In genomic region chr10:51230828-51231227, GRCh38 we compare ENCODE assay signal across 19 cellular contexts.
"Had no signal": no experiment of that assay in that cellular context is flagged by ENCODE, and none has a peak within 500 bp of the region (broad histone marks: within the 10 kb centered on the region; RNA-seq: fewer than 3 reads in every experiment).

No MANE protein-coding gene starts in this region.

- H3K4me1 ChIP-seq: colonic mucosa, left lung, SJSA1 had no signal

- H3K36me3 ChIP-seq: colonic mucosa, esophagus muscularis mucosa, left lung, SJSA1 had no signal

- H3K27ac Mint-ChIP-seq: activated B cell treated with CpG ODN at 0.5 μM for 24 hours; activated CD4-positive, alpha-beta T cell treated with anti-CD3 and anti-CD28 coated beads, Interleukin-2, amount 10 ng/mL, durations not matched to agents 24 days and 14 days; activated CD8-positive, alpha-beta T cell treated with anti-CD3 and anti-CD28 coated beads, Interleukin-2, amount 10 ng/mL, durations not matched to agents 7 days and 5 days; activated naive CD8-positive, alpha-beta T cell; memory B cell; natural killer cell; progenitor cell of endocrine pancreas; stimulated activated memory B cell treated with anti-CD40 and anti-IgM and Interleukin-4, amounts not matched to agents 10 μg/mL and 1 μg/mL and 100 μg/mL, for 72 hours had no signal

- H3K27ac ChIP-seq: colonic mucosa, esophagus muscularis mucosa, left lung, SJSA1 had no signal

- H3K36me3 Mint-ChIP-seq: activated naive CD8-positive, alpha-beta T cell; memory B cell; natural killer cell; stimulated activated memory B cell treated with anti-CD40 and anti-IgM and Interleukin-4, amounts not matched to agents 10 μg/mL and 1 μg/mL and 100 μg/mL, for 72 hours had no signal

- H3K27me3 ChIP-seq: colonic mucosa, esophagus muscularis mucosa, left lung, SJSA1 had no signal

- H3K9me3 Mint-ChIP-seq: activated B cell treated with CpG ODN at 0.5 μM for 24 hours; activated CD4-positive, alpha-beta T cell treated with anti-CD3 and anti-CD28 coated beads, Interleukin-2, amount 10 ng/mL, durations not matched to agents 24 days and 14 days; memory B cell; natural killer cell; stimulated activated memory B cell treated with anti-CD40 and anti-IgM and Interleukin-4, amounts not matched to agents 10 μg/mL and 1 μg/mL and 100 μg/mL, for 72 hours had no signal

- H3K9me3 ChIP-seq: colonic mucosa, esophagus muscularis mucosa, left lung, SJSA1 had no signal

- H3K4me3 ChIP-seq: colonic mucosa, esophagus muscularis mucosa, left lung, SJSA1 had no signal

- H3K4me3 Mint-ChIP-seq: activated B cell treated with CpG ODN at 0.5 μM for 24 hours; activated CD4-positive, alpha-beta T cell treated with anti-CD3 and anti-CD28 coated beads, Interleukin-2, amount 10 ng/mL, durations not matched to agents 24 days and 14 days; activated CD8-positive, alpha-beta T cell treated with anti-CD3 and anti-CD28 coated beads, Interleukin-2, amount 10 ng/mL, durations not matched to agents 7 days and 5 days; activated naive CD8-positive, alpha-beta T cell; memory B cell; natural killer cell; stimulated activated memory B cell treated with anti-CD40 and anti-IgM and Interleukin-4, amounts not matched to agents 10 μg/mL and 1 μg/mL and 100 μg/mL, for 72 hours had no signal

- H3K4me1 Mint-ChIP-seq: activated B cell treated with CpG ODN at 0.5 μM for 24 hours; activated CD4-positive, alpha-beta T cell treated with anti-CD3 and anti-CD28 coated beads, Interleukin-2, amount 10 ng/mL, durations not matched to agents 24 days and 14 days; memory B cell; natural killer cell; stimulated activated memory B cell treated with anti-CD40 and anti-IgM and Interleukin-4, amounts not matched to agents 10 μg/mL and 1 μg/mL and 100 μg/mL, for 72 hours had no signal

- ATAC-seq: activated CD8-positive, alpha-beta T cell treated with anti-CD3 and anti-CD28 coated beads, Interleukin-2, amount 10 ng/mL, durations not matched to agents 7 days and 5 days; left lung; natural killer cell; stimulated activated memory B cell treated with anti-CD40 and anti-IgM and Interleukin-4, amounts not matched to agents 10 μg/mL and 1 μg/mL and 100 μg/mL, for 72 hours had no signal

- DNase-seq: activated B cell treated with CpG ODN at 0.5 μM for 24 hours; activated CD4-positive, alpha-beta T cell treated with anti-CD3 and anti-CD28 coated beads, Interleukin-2, amount 10 ng/mL, durations not matched to agents 24 days and 14 days; activated CD8-positive, alpha-beta memory T cell treated with anti-CD3 and anti-CD28 coated beads, Interleukin-2, amount 50 U/mL, for 48 hours; activated CD8-positive, alpha-beta T cell treated with anti-CD3 and anti-CD28 coated beads, Interleukin-2, amount 10 ng/mL, durations not matched to agents 7 days and 5 days; activated gamma-delta T cell treated with Interleukin-2 at 50 U/mL for 16 hours; amniotic stem cell; caudate nucleus; colonic mucosa; left lung; natural killer cell; nucleus accumbens; stimulated activated CD4-positive, alpha-beta T cell treated with anti-CD3 and anti-CD28 coated beads, Interleukin-2, amount 100 ng/mL, for 48 hours; T-helper 2 cell had no signal

- H3K27me3 Mint-ChIP-seq: activated B cell treated with CpG ODN at 0.5 μM for 24 hours; activated CD4-positive, alpha-beta T cell treated with anti-CD3 and anti-CD28 coated beads, Interleukin-2, amount 10 ng/mL, durations not matched to agents 24 days and 14 days; activated naive CD8-positive, alpha-beta T cell; memory B cell; progenitor cell of endocrine pancreas; stimulated activated memory B cell treated with anti-CD40 and anti-IgM and Interleukin-4, amounts not matched to agents 10 μg/mL and 1 μg/mL and 100 μg/mL, for 72 hours had no signal
